ENCODE assay signal across 8 cellular contexts in the genomic region with DNA sequence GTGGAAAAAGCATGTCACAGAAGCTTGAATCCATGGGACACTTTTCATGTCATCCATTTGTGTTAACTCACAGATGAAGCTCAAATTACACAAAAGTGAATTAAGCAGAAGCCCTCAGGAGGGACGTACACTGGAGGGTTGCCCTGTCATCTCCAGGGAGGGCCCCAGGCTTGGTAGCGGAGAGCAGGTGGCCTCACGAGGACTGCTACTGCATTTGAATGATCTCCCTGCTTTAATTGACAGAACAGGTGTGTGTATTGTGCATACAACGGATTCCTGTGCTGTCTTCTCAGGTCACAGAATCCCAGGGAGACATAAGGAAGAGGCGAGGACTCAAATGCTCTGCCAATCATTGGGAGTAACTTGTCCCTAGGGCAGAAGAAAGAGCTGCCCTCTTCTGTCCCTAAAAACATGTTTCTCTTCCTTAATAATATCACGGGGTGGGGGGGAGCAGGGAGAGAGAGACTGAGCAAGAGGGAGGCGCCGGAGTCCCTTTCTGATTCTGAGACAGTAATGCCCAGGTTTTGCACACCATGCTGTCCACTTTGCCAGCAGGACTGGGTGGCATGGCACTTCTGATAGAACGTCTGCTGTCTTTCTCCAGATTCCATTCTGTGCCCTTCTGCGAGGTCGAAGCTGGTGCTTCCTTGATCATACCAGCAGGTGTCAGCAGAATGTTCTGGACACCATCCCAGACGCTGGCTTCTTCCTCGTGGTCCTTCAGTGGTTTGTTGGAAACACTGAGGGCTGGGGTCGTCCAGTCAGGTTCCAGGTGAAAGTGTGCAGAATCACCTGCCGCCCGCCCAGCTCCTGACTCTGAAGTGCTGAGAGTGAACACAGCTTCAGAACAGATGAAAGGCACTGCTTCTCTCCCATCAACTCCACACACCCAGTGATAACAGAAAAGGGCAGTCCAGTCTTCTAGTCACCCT. TPM values are rescaled to one million over a fixed set of nuclear protein-coding genes. Genes with fewer than 3 reads are reported as not detected.
DNase-seq lines count a peak whose midpoint lies in the region; ATAC-seq and TF ChIP-seq lines count a peak whose summit lies in the region.

No MANE protein-coding gene starts in this region.

- H3K4me3 Mint-ChIP-seq in natural killer cell treated with Interleukin-12 subunit alpha and Interleukin-12 subunit beta and Interleukin-15 and Interleukin-18, amount 100 ng/mL, for 72 hours: no peak overlapping the region

- H3K27me3 ChIP-seq in upper lobe of right lung: peaks cover 7% of the 10 kb centered on the region

- H3K27ac ChIP-seq in upper lobe of right lung: no peak overlapping the region

- H3K9me3 ChIP-seq in upper lobe of right lung: no peaks in the 10 kb centered on the region

- peak; percentile 63 for DNase-seq in DMS53 treated with DMSO at 0.1 percent for 48 hours (lab: John Stamatoyannopoulos, UW; ENCODE audit: unreplicated experiment)
- peak; percentile 68 for DNase-seq in HEK293T (ENCODE audit: extremely low spot score)
- DNase-seq in NCI-H69 (lab: John Stamatoyannopoulos, UW): peak; percentile 47
- peak; percentile 28 for DNase-seq in activated T-cell treated with anti-CD3 and anti-CD28 coated beads for 4 hours
- DNase-seq in fibroblast of gingiva (ENCODE audit: low read depth): peak; percentile 31
- no peak for DNase-seq in natural killer cell treated with Interleukin-12 subunit alpha and Interleukin-12 subunit beta and Interleukin-15 and Interleukin-18, amount 100 ng/mL, for 72 hours (ENCODE audit: low spot score)
- no peak for DNase-seq in upper lobe of right lung
- DNase-seq in OCI-M2 (lab: John Stamatoyannopoulos, UW; ENCODE audit: unreplicated experiment): no peak

- intact Hi-C loops in upper lobe of right lung (cut with DNase I): loop anchor here (10.0 kb wide), 1 partner anchor 172 kb away; no protein-coding TSS in a partner anchor

- peaks cover 9% of the 10 kb centered on the region for H3K4me1 ChIP-seq in upper lobe of right lung

- ATAC-seq in natural killer cell treated with Interleukin-12 subunit alpha and Interleukin-12 subunit beta and Interleukin-15 and Interleukin-18, amount 100 ng/mL, for 72 hours: peak; percentile 56 to 66
- peak; percentile 92 for ATAC-seq in upper lobe of right lung

- no peaks in the 10 kb centered on the region for H3K9me3 Mint-ChIP-seq in natural killer cell treated with Interleukin-12 subunit alpha and Interleukin-12 subunit beta and Interleukin-15 and Interleukin-18, amount 100 ng/mL, for 72 hours

- H3K27me3 Mint-ChIP-seq in natural killer cell treated with Interleukin-12 subunit alpha and Interleukin-12 subunit beta and Interleukin-15 and Interleukin-18, amount 100 ng/mL, for 72 hours: peaks cover 9% of the 10 kb centered on the region in 2 donors

- H3K4me3 ChIP-seq in upper lobe of right lung: no peak overlapping the region

- H3K27ac Mint-ChIP-seq in natural killer cell treated with Interleukin-12 subunit alpha and Interleukin-12 subunit beta and Interleukin-15 and Interleukin-18, amount 100 ng/mL, for 72 hours: no peak overlapping the region

- H3K36me3 Mint-ChIP-seq in natural killer cell treated with Interleukin-12 subunit alpha and Interleukin-12 subunit beta and Interleukin-15 and Interleukin-18, amount 100 ng/mL, for 72 hours: no peaks in the 10 kb centered on the region

- no peaks in the 10 kb centered on the region for H3K36me3 ChIP-seq in upper lobe of right lung

- CTCF ChIA-PET in HEK293T (lab: Yijun Ruan, JAX): interaction anchor here (0.6 to 2.7 kb wide), 12 partner anchors 11 to 339 kb away, joined by 3 to 15 read pairs (median 4); no protein-coding TSS in a partner anchor

- TF ChIP-seq CTCF in upper lobe of right lung (IDR thresholded peaks at IDR 0.05): peak; percentile 77

- peaks cover 3 to 6% of the 10 kb centered on the region in 2 donors for H3K4me1 Mint-ChIP-seq in natural killer cell treated with Interleukin-12 subunit alpha and Interleukin-12 subunit beta and Interleukin-15 and Interleukin-18, amount 100 ng/mL, for 72 hours (ENCODE audit: low read depth in 2 of 2)

- POLR2A ChIA-PET in HEK293T (lab: Yijun Ruan, JAX): interaction anchor here (0.6 to 1.2 kb wide), 3 partner anchors 12 to 116 kb away, joined by 3 read pairs; partner anchors contain the start of gene HNRNPF

TF ChIP-seq in HEK293T, 16 proteins besides CTCF, POLR2A, EP300 and RAD21:
- no peak for TF ChIP-seq L3MBTL2 (conservative IDR thresholded peaks at IDR 0.05)
- no peak for TF ChIP-seq SP1 (IDR thresholded peaks at IDR 0.05)
- no peak for TF ChIP-seq SUZ12 (IDR thresholded peaks at IDR 0.05)
- TF ChIP-seq ELF4 (IDR thresholded peaks at IDR 0.05): no peak
- TF ChIP-seq FOXA1 (IDR thresholded peaks at IDR 0.05): no peak
- no peak for TF ChIP-seq TARDBP (IDR thresholded peaks at IDR 0.05)
- no peak for TF ChIP-seq ZNF384 (IDR thresholded peaks at IDR 0.05)
- no peak for TF ChIP-seq HDGF (IDR thresholded peaks at IDR 0.05; ENCODE audit: borderline replicate concordance)
- no peak for TF ChIP-seq LEF1 (IDR thresholded peaks at IDR 0.05; ENCODE audit: borderline replicate concordance)
- TF ChIP-seq CTBP1 (IDR thresholded peaks at IDR 0.05; ENCODE audit: borderline replicate concordance): no peak
- TF ChIP-seq, protein P1, sequence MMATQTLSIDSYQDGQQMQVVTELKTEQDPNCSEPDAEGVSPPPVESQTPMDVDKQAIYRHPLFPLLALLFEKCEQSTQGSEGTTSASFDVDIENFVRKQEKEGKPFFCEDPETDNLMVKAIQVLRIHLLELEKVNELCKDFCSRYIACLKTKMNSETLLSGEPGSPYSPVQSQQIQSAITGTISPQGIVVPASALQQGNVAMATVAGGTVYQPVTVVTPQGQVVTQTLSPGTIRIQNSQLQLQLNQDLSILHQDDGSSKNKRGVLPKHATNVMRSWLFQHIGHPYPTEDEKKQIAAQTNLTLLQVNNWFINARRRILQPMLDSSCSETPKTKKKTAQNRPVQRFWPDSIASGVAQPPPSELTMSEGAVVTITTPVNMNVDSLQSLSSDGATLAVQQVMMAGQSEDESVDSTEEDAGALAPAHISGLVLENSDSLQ (IDR thresholded peaks at IDR 0.05): no peak
- TF ChIP-seq FOXK2 (IDR thresholded peaks at IDR 0.05): no peak
- TF ChIP-seq NFRKB (IDR thresholded peaks at IDR 0.05): no peak
- TF ChIP-seq FOXM1 (IDR thresholded peaks at IDR 0.05; ENCODE audit: borderline replicate concordance): no peak
- no peak for TF ChIP-seq BHLHE40 (IDR thresholded peaks at IDR 0.05; ENCODE audit: borderline replicate concordance)
- no peak for TF ChIP-seq ARNT (IDR thresholded peaks at IDR 0.05)

RNA-seq across cellular contexts. Expression of gene RASGEF1A, which starts 26.1 kb away (rescaled TPM):
- total RNA-seq in natural killer cell treated with Interleukin-12 subunit alpha and Interleukin-12 subunit beta and Interleukin-15 and Interleukin-18, amount 100 ng/mL, for 72 hours: 1 to 10 TPM in 1 of 2 donors, under 1 TPM in 1; 0.69 to 1.1 TPM
- 2.6 TPM for total RNA-seq in upper lobe of right lung

Comparison
In these comparisons a context has a peak if more than half of its experiments do, and no peak if none do; other contexts are left out.
1. DNase-seq: peak in DMS53 treated with DMSO at 0.1 percent for 48 hours (single experiment), HEK293T (single experiment), NCI-H69 (single experiment), activated T-cell treated with anti-CD3 and anti-CD28 coated beads for 4 hours (single experiment) and fibroblast of gingiva (single experiment); none in natural killer cell treated with Interleukin-12 subunit alpha and Interleukin-12 subunit beta and Interleukin-15 and Interleukin-18, amount 100 ng/mL, for 72 hours (single experiment), upper lobe of right lung (single experiment) and OCI-M2 (single experiment).